ENCODE assay signal across 19 cellular contexts in genomic region chr2:128626758-128627515, GRCh38.
DNase-seq lines count a peak whose midpoint lies in the region; FAIRE-seq and TF ChIP-seq lines count a peak whose summit lies in the region.
"Had no signal": no experiment of that assay in that cellular context is flagged by ENCODE, and none has a peak within 500 bp of the region (broad histone marks: within the 10 kb centered on the region; RNA-seq: fewer than 3 reads in every experiment).

No MANE protein-coding gene starts in this region.

- H3K56ac ChIP-seq in H1 (replicated peaks; ENCODE audit: insufficient read length, low read depth, low read length): no peak overlapping the region

- POLR2A ChIA-PET in H1 (lab: Charles Lee; ENCODE audit: partially characterized antibody): interaction anchor here (0.8 to 1.6 kb wide), 2 partner anchors 10 to 303 kb away, joined by 3 to 6 read pairs; no protein-coding TSS in a partner anchor
- POLR2A ChIA-PET in PC-9 (lab: Charles Lee; ENCODE audit: unreplicated experiment): interaction anchor here (0.6 kb wide), 1 partner anchor 121 kb away, joined by 3 read pairs; no protein-coding TSS in a partner anchor

- H3K79me2 ChIP-seq in GM23248 (ENCODE audit: insufficient read depth): no peaks in the 10 kb centered on the region
- H3K79me2 ChIP-seq in H1 (ENCODE audit: control insufficient read depth in 1 of 2, insufficient read depth in 2 of 2, low read length in 2 of 2): no peaks in the 10 kb centered on the region
- H3K79me2 ChIP-seq in PC-9 (ENCODE audit: low read depth): no peaks in the 10 kb centered on the region

- CTCF ChIA-PET in H1 (lab: Charles Lee; ENCODE audit: partially characterized antibody) (interaction anchor here (1.0 to 1.4 kb wide), 5 partner anchors 12 to 253 kb away, joined by 3 to 4 read pairs (median 4); no protein-coding TSS in a partner anchor), PC-9 (lab: Charles Lee) (no interaction called here)

- no peak overlapping the region for H2BK5ac ChIP-seq in H1 (ENCODE audit: low read depth, low read length)

- intact Hi-C loops in PC-9 (cut with micrococcal nuclease; ENCODE audit: unreplicated experiment): no loop called here

- peak overlapping the region; percentile 7; the same call in 1 of the 2 replicates for H2BK20ac ChIP-seq in H1 (ENCODE audit: low read length)

- no peak overlapping the region for H4K5ac ChIP-seq in H1 (ENCODE audit: insufficient read length, low read depth, low read length)

- H4K8ac ChIP-seq in H1 (ENCODE audit: extremely low read depth, insufficient read depth, low read length): no peak overlapping the region; the same call in 1 of the 2 replicates

- no peak overlapping the region for H3K18ac ChIP-seq in H1 (ENCODE audit: extremely low read depth, low read length)

- DNase-seq in GM23248 (peak; percentile 79), NCI-H2171 treated with DMSO at 0.1 percent for 48 hours (lab: John Stamatoyannopoulos, UW) (peak; percentile 100), H1 (ENCODE audit: low read depth in 1 of 2, low spot score in 2 of 2) (no peak), putamen (ENCODE audit: low spot score) (peak; percentile 39), iPS-NIHi7 (ENCODE audit: extremely low spot score) (no peak), NCI-H226 (no peak), PC-9 (no peak)
- DNase-seq: activated CD4-positive, alpha-beta memory T cell treated with anti-CD3 and anti-CD28 coated beads, Interleukin-2, amount 10 ng/mL, durations not matched to agents 7 days and 5 days; activated CD4-positive, CD25-positive, alpha-beta regulatory T cell; activated gamma-delta T cell treated with Interleukin-2 at 50 U/mL for 16 hours; activated T-cell treated with anti-CD3 and anti-CD28 coated beads for 4 hours; GDM1; heart right ventricle; NCI-H1092; NCI-H2081; substantia nigra had no signal

- H3K14ac ChIP-seq in H1 (ENCODE audit: insufficient read length): no peak overlapping the region

- H3K9me3 ChIP-seq in GM23248 (ENCODE audit: low read depth) (no peaks in the 10 kb centered on the region), H1 (ENCODE audit: insufficient read depth in 2 of 2, low read depth in 1 of 2, low read length in 1 of 2) (no peaks in the 10 kb centered on the region), PC-9 (ENCODE audit: insufficient read depth, low read depth) (no peaks in the 10 kb centered on the region)
- H3K9me3 ChIP-seq: adrenal gland, heart right ventricle, left lung had no signal

- no peak overlapping the region for H2BK120ac ChIP-seq in H1 (replicated peaks; ENCODE audit: low read depth, low read length)

- H3F3A ChIP-seq in GM23248 (ENCODE audit: insufficient read depth) (0 out of 2 replicates have a peak, but pooled peaks cover 7% of the 10 kb centered on the region), PC-9 (ENCODE audit: insufficient read depth, low read depth) (no peaks in the 10 kb centered on the region; the same call in 1 of the 2 replicates)

- no peaks in the 10 kb centered on the region for H3K27me3 ChIP-seq in GM23248 (replicated peaks; ENCODE audit: insufficient read depth)
- H3K27me3 ChIP-seq in H1 (replicated peaks in 1 of 4; ENCODE audit: control insufficient read depth in 3 of 4, extremely low read depth in 1 of 4, insufficient read depth in 3 of 4, low read length in 3 of 4): no peaks in the 10 kb centered on the region; a peak in 2 of 7 replicates
- peaks cover 19% of the 10 kb centered on the region; the same call in 1 of the 2 replicates for H3K27me3 ChIP-seq in PC-9 (ENCODE audit: insufficient read depth, low read depth)
- H3K27me3 ChIP-seq: adrenal gland had no signal

- no peaks in the 10 kb centered on the region for H3K9me2 ChIP-seq in GM23248 (ENCODE audit: insufficient read depth)
- no peaks in the 10 kb centered on the region for H3K9me2 ChIP-seq in PC-9 (ENCODE audit: insufficient read depth)

- H2BK15ac ChIP-seq in H1 (ENCODE audit: low read length): 0 out of 2 replicates have a peak overlapping the region, but pooled peaks have one; percentile 20

- H2AK5ac ChIP-seq in H1 (ENCODE audit: low read depth, low read length): no peak overlapping the region

- TF ChIP-seq RAD21 in H1 (IDR thresholded peaks at IDR 0.05 in 1 of 2, conservative IDR thresholded peaks at IDR 0.05 in 1 of 2; ENCODE audit: low read depth in 2 of 2, low read length in 2 of 2): no peak

- no peak for TF ChIP-seq EP300 in H1 (IDR thresholded peaks at IDR 0.05; ENCODE audit: borderline replicate concordance in 1 of 2, low read depth in 2 of 2, low read length in 2 of 2)

- 0 out of 2 replicates have a peak overlapping the region, but pooled peaks have one; percentile 9 for H3K9ac ChIP-seq in GM23248
- no peak overlapping the region for H3K9ac ChIP-seq in H1 (replicated peaks in 1 of 4; ENCODE audit: extremely low read depth in 1 of 4, low read depth in 3 of 4, low read length in 3 of 4)

- H3K36me3 ChIP-seq in GM23248 (ENCODE audit: low read depth) (no peaks in the 10 kb centered on the region), H1 (ENCODE audit: control insufficient read depth in 2 of 4, insufficient read depth in 4 of 4, low read length in 3 of 4) (no peaks in the 10 kb centered on the region), PC-9 (ENCODE audit: low read depth) (no peaks in the 10 kb centered on the region)
- H3K36me3 ChIP-seq: adrenal gland, heart right ventricle, left lung had no signal

- no TSS peak for BruUV-seq in PC-9 (replicated peaks; lab: Mats Ljungman, UMichigan)

- no peak overlapping the region for H4K91ac ChIP-seq in H1 (replicated peaks; ENCODE audit: insufficient read length, low read length)

- 25 to 30% methylated on average over 19 to 20 of the region's 20 CpGs for WGBS in GM23248 (ENCODE audit: low coverage in 1 of 2, low lambda C conversion rate in 2 of 2, missing lambda C conversion rate in 2 of 2), 2 experiments
- 86% methylated on average over 19 of the region's 20 CpGs; no CpG with 5 or more reads in 1 of the 2 experiments for WGBS in H1 (ENCODE audit: extremely low coverage in 1 of 2, insufficient coverage in 1 of 2, insufficient read length in 1 of 2, insufficient replicate concordance in 2 of 2, low coverage in 1 of 2, low lambda C conversion rate in 2 of 2, missing lambda C conversion rate in 1 of 2), 2 experiments

- in situ Hi-C loops in GM23248 (cut with MboI): no loop called here

- H2BK12ac ChIP-seq in H1 (ENCODE audit: low read depth, low read length): no peak overlapping the region

- no peak for TF ChIP-seq CTCF in H1 (IDR thresholded peaks at IDR 0.05; ENCODE audit: control extremely low read depth in 1 of 3, insufficient read depth in 1 of 3, low read depth in 1 of 3, low read length in 3 of 3)
- TF ChIP-seq CTCF in PC-9 (conservative IDR thresholded peaks at IDR 0.05): no peak

- H3K4me1 ChIP-seq in GM23248 (ENCODE audit: insufficient read depth) (peaks cover 22% of the 10 kb centered on the region), H1 (replicated peaks in 1 of 4; ENCODE audit: control insufficient read depth in 3 of 4, insufficient read depth in 4 of 4, low read length in 3 of 4) (peaks cover 0 to 5% (median 0%) of the 10 kb centered on the region in 4 experiments; a peak in 1 of 7 replicates), PC-9 (replicated peaks; ENCODE audit: insufficient read depth) (peaks cover 13% of the 10 kb centered on the region)
- H3K4me1 ChIP-seq: adrenal gland had no signal

- H3K79me1 ChIP-seq in H1 (ENCODE audit: low read depth, low read length): no peaks in the 10 kb centered on the region; the same call in 1 of the 2 replicates

- no peak overlapping the region for H3K4me2 ChIP-seq in GM23248 (ENCODE audit: unreplicated experiment)
- no peak overlapping the region for H3K4me2 ChIP-seq in H1 (ENCODE audit: insufficient read depth in 1 of 2, low read depth in 2 of 2, low read length in 2 of 2)
- no peak overlapping the region for H3K4me2 ChIP-seq in PC-9

- no peak overlapping the region for H3K27ac ChIP-seq in GM23248
- no peak overlapping the region for H3K27ac ChIP-seq in H1 (ENCODE audit: low read depth, low read length)
- no peak overlapping the region for H3K27ac ChIP-seq in PC-9
- H3K27ac ChIP-seq: adrenal gland, heart right ventricle, left lung had no signal

- H4K20me1 ChIP-seq in GM23248 (ENCODE audit: insufficient read depth): no peaks in the 10 kb centered on the region
- H4K20me1 ChIP-seq in H1 (replicated peaks in 1 of 2; ENCODE audit: control insufficient read depth in 1 of 2, insufficient read depth in 2 of 2, low read length in 2 of 2): no peaks in the 10 kb centered on the region
- H4K20me1 ChIP-seq in PC-9 (ENCODE audit: insufficient read depth): no peaks in the 10 kb centered on the region

- no peak overlapping the region for H3K4ac ChIP-seq in H1 (replicated peaks; ENCODE audit: insufficient read length, low read depth, low read length)

- peak overlapping the region; percentile 67 for H2AFZ ChIP-seq in GM23248
- no peak overlapping the region for H2AFZ ChIP-seq in H1 (ENCODE audit: low read length)
- H2AFZ ChIP-seq in PC-9: no peak overlapping the region

- H3K23ac ChIP-seq in H1 (ENCODE audit: insufficient read length): no peak overlapping the region

- TF ChIP-seq POLR2A in H1 (IDR thresholded peaks at IDR 0.05; ENCODE audit: control extremely low read depth in 1 of 2, low read depth in 2 of 2, low read length in 2 of 2): no peak

- no peak for FAIRE-seq in H1 (lab: Jason Lieb, UNC)
- FAIRE-seq: HepG2 had no signal

- no peak overlapping the region for H3K4me3 ChIP-seq in GM23248
- H3K4me3 ChIP-seq in H1 (ENCODE audit: extremely low read depth in 1 of 4, insufficient read depth in 2 of 4, low read depth in 3 of 4, low read length in 4 of 4): no peak overlapping the region
- H3K4me3 ChIP-seq in PC-9: no peak overlapping the region
- H3K4me3 ChIP-seq: adrenal gland, heart right ventricle, left lung had no signal

- no peaks in the 10 kb centered on the region for H3K23me2 ChIP-seq in H1 (ENCODE audit: low read depth, low read length)

TF ChIP-seq in H1, 55 proteins besides CTCF, POLR2A, EP300 and RAD21 (continues in another document):
- TF ChIP-seq NANOG (IDR thresholded peaks at IDR 0.05; ENCODE audit: insufficient read depth, low read depth, low read length, poor library complexity, severe bottlenecking) (no peak), FOSL1 (IDR thresholded peaks at IDR 0.05; ENCODE audit: insufficient read depth, low read depth, low read length) (no peak), SUZ12 (IDR thresholded peaks at IDR 0.05; ENCODE audit: low read length) (no peak), MAX (IDR thresholded peaks at IDR 0.05) (no peak), SAP30 (IDR thresholded peaks at IDR 0.05; ENCODE audit: insufficient read depth, insufficient replicate concordance, low read length) (no peak), SP1 (IDR thresholded peaks at IDR 0.05; ENCODE audit: low read depth, low read length) (no peak), HDAC2 (IDR thresholded peaks at IDR 0.05; ENCODE audit: borderline replicate concordance in 1 of 2, low read depth in 2 of 2, low read length in 2 of 2) (no peak), EZH2 (IDR thresholded peaks at IDR 0.05; ENCODE audit: low read depth, low read length, severe bottlenecking) (no peak), SP2 (IDR thresholded peaks at IDR 0.05; ENCODE audit: low read length) (no peak), JUND (IDR thresholded peaks at IDR 0.05; ENCODE audit: low read length) (no peak)

Comparison
In these comparisons a context has a peak if more than half of its experiments do, and no peak if none do; other contexts are left out.
1. DNase-seq: peak in GM23248 (single experiment), NCI-H2171 treated with DMSO at 0.1 percent for 48 hours (single experiment) and putamen (single experiment); none in H1 (0 of 2), iPS-NIHi7 (single experiment), NCI-H226 (single experiment) and PC-9 (0 of 2).